ENCODE assay signal across 1 cellular context in genomic region chr12:53952871-53953734, GRCh38.
A peak's percentile ranks its signal among the peaks of the same experiment; 100 is the strongest.
TF ChIP-seq lines count a peak whose summit lies in the region.

No MANE protein-coding gene starts in this region.

TF ChIP-seq in endothelial cell of umbilical vein, 7 proteins besides CTCF, POLR2A, EP300 and RAD21:
- TF ChIP-seq MYC (IDR thresholded peaks at IDR 0.05; ENCODE audit: low read depth, low read length) (no peak), EZH2 (IDR thresholded peaks at IDR 0.05; ENCODE audit: borderline replicate concordance, low read depth, low read length, severe bottlenecking) (peak; percentile 68), MAX (IDR thresholded peaks at IDR 0.05; ENCODE audit: insufficient read depth, insufficient read length) (no peak), POLR2AphosphoS5 (IDR thresholded peaks at IDR 0.05; ENCODE audit: insufficient read depth, low read depth, low read length) (no peak), GATA2 (IDR thresholded peaks at IDR 0.05; ENCODE audit: insufficient read depth, insufficient read length, low read depth, low read length) (no peak)
